Comparison of ENCODE assay signal across 30 cellular contexts in the genomic region with DNA sequence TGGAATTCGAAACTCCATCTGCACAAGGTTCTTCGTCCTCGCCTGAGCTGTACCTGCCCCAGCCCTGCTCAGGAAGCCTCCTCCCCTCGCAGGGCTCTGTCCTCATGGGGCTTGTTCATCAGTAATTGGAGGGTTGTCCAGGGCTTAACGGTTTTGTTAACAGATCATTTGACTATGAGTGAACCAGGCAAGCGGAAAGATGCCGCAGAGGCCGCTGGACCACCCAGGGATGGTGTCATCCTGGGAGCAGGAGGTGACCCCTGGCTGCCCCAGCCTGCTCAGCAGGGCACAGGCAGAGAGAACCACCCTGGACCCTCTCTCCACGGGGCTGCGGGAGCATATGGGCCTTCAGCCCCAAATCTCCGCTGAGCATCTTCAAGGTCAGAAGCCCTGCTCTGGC.
"Had no signal": no experiment of that assay in that cellular context is flagged by ENCODE, and none has a peak within 500 bp of the region (broad histone marks: within the 10 kb centered on the region; RNA-seq: fewer than 3 reads in every experiment).

No MANE protein-coding gene starts in this region.

- ATAC-seq: body of pancreas, PC-3 had no signal

- H3K27ac Mint-ChIP-seq: activated B cell treated with CpG ODN at 0.5 μM for 24 hours; activated CD4-positive, alpha-beta memory T cell treated with anti-CD3 and anti-CD28 coated beads for 36 hours; activated naive CD4-positive, alpha-beta T cell treated with anti-CD3 and anti-CD28 coated beads for 36 hours; activated naive CD4-positive, alpha-beta T cell treated with anti-CD3 and anti-CD28 coated beads, Interleukin-2, amount 50 U/mL, for 72 hours; activated T-helper 1 cell treated with anti-CD3 and anti-CD28 coated beads, Interleukin-12 subunit alpha, Interleukin-12 subunit beta, Interleukin-2, Interleukin-4 antibody, amounts not matched to agents 30 ng/mL and 10 ng/mL and 1 ng/mL, durations not matched to agents 14 hours and 24 hours and 36 hours had no signal

- H3K36me3 Mint-ChIP-seq: activated CD4-positive, alpha-beta memory T cell treated with anti-CD3 and anti-CD28 coated beads for 36 hours had no signal

- H3K27me3 Mint-ChIP-seq: activated B cell treated with CpG ODN at 0.5 μM for 24 hours; activated CD4-positive, alpha-beta memory T cell treated with anti-CD3 and anti-CD28 coated beads for 36 hours had no signal

- H3K4me3 ChIP-seq: adrenal gland, body of pancreas, Peyer's patch had no signal

- H3K9me3 ChIP-seq: adrenal gland, body of pancreas, Peyer's patch had no signal

- H3K9me3 Mint-ChIP-seq: activated B cell treated with CpG ODN at 0.5 μM for 24 hours; activated CD4-positive, alpha-beta memory T cell treated with anti-CD3 and anti-CD28 coated beads for 36 hours; activated naive CD4-positive, alpha-beta T cell treated with anti-CD3 and anti-CD28 coated beads for 36 hours; activated naive CD4-positive, alpha-beta T cell treated with anti-CD3 and anti-CD28 coated beads, Interleukin-2, amount 50 U/mL, for 72 hours; activated T-cell treated with anti-CD3 and anti-CD28 coated beads, Interleukin-2, amount 50 U/mL, for 4 hours; activated T-helper 1 cell treated with anti-CD3 and anti-CD28 coated beads, Interleukin-12 subunit alpha, Interleukin-12 subunit beta, Interleukin-2, Interleukin-4 antibody, amounts not matched to agents 30 ng/mL and 10 ng/mL and 1 ng/mL, durations not matched to agents 14 hours and 24 hours and 36 hours had no signal

- H3K4me3 Mint-ChIP-seq: activated B cell treated with CpG ODN at 0.5 μM for 24 hours; activated CD4-positive, alpha-beta memory T cell treated with anti-CD3 and anti-CD28 coated beads for 36 hours; activated naive CD4-positive, alpha-beta T cell treated with anti-CD3 and anti-CD28 coated beads for 36 hours; activated T-cell treated with anti-CD3 and anti-CD28 coated beads, Interleukin-2, amount 50 U/mL, for 4 hours; activated T-helper 1 cell treated with anti-CD3 and anti-CD28 coated beads, Interleukin-12 subunit alpha, Interleukin-12 subunit beta, Interleukin-2, Interleukin-4 antibody, amounts not matched to agents 30 ng/mL and 10 ng/mL and 1 ng/mL, durations not matched to agents 14 hours and 24 hours and 36 hours had no signal

- H3K4me1 Mint-ChIP-seq: activated B cell treated with CpG ODN at 0.5 μM for 24 hours had no signal

- DNase-seq: activated B cell treated with CpG ODN at 0.5 μM for 24 hours; activated CD4-positive, alpha-beta T cell treated with anti-CD3 and anti-CD28 coated beads for 4 hours; activated CD4-positive, alpha-beta T cell treated with anti-CD3 and anti-CD28 coated beads, Interleukin-2, amount 50 U/mL, for 1 hour; activated CD4-positive, CD25-positive, alpha-beta regulatory T cell treated with anti-CD3 and anti-CD28 coated beads, Interleukin-2, amount 50 U/mL, for 72 hours; activated CD8-positive, alpha-beta memory T cell treated with anti-CD3 and anti-CD28 coated beads, Interleukin-2, amount 50 U/mL, for 4 hours; activated gamma-delta T cell treated with Interleukin-2 at 50 U/mL for 16 hours; activated naive CD4-positive, alpha-beta T cell treated with anti-CD3 and anti-CD28 coated beads for 36 hours; activated T-cell treated with anti-CD3 and anti-CD28 coated beads for 4 hours; activated T-cell treated with anti-CD3 and anti-CD28 coated beads, Interleukin-2, amount 50 U/mL, for 4 hours; caudate nucleus; NCI-H1105; NCI-H1417 treated with DMSO at 0.1 percent for 48 hours; NCI-H1930; NCI-H2171; NCI-H510A; NCI-H526; NCI-H748 treated with DMSO at 0.1 percent for 48 hours; NK-92 treated with Interleukin-12 subunit alpha and Interleukin-12 subunit beta, amount 100 ng/mL, for 24 hours; PC-3; Peyer's patch; Right ventricle myocardium superior; SW 1271; T-helper 1 cell; T-helper 9 cell had no signal

- H3K4me1 ChIP-seq: body of pancreas, Peyer's patch had no signal

- H3K27ac ChIP-seq: body of pancreas, Peyer's patch, VCaP had no signal

- H3K36me3 ChIP-seq: adrenal gland, Peyer's patch had no signal

- H3K27me3 ChIP-seq: adrenal gland, body of pancreas, Peyer's patch had no signal
